13 cellular contexts compared by ENCODE assay signal in the genomic region with DNA sequence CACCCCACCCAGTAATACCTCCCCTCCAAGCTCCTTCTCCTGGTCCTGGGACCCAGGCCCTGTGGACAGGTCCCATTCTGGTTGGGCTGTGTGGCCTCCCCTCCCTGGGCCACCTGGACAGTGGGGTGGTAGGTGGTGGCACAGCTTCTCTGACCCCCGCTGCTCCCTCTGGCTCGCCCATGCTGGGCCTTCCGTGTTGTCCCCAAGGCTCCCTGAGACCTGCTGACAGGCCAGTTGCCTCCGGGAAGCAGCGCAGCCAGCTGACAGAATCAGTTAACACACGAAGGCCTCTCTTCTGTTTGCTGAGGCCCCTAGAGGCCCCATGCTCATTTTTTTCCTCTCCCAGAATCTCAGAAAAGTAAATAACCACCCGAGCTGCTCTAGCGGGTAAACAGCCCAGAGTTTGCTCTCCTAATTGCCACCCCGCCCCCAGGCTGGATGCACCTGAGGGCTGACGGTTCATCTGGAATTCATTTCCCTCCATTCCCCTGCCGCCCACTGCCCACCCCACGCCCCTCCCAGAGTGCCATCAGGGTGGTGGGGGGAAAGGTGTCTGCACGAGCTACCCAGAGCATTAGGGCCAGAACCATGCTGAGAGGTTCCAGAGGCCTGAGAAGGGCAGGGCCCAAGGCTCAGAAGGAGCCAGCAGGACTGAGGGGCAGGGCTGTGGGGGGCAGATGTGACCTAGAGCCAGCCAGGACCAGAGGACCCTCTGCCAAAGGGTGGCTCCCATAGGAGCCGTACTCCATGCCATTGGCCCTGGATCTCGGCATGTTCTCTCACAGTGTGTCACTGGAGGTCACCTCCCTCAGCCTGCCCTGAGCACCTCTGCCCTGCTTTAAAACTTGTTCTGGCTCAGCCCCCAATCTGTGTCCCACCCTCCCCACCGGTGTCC.
DNase-seq lines count a peak whose midpoint lies in the region; ATAC-seq and TF ChIP-seq lines count a peak whose summit lies in the region.
"Had no signal": no experiment of that assay in that cellular context is flagged by ENCODE, and none has a peak within 500 bp of the region (broad histone marks: within the 10 kb centered on the region; RNA-seq: fewer than 3 reads in every experiment).

No MANE protein-coding gene starts in this region.

- H3K9me3 ChIP-seq in WERI-Rb-1 (ENCODE audit: severe bottlenecking) (peaks cover 3% of the 10 kb centered on the region), left lung (no peaks in the 10 kb centered on the region)
- H3K9me3 ChIP-seq: ovary, thoracic aorta had no signal

- H3K4me1 Mint-ChIP-seq in osteocyte (ENCODE audit: unreplicated experiment) = peaks cover 4% of the 10 kb centered on the region

- no peak for TF ChIP-seq CTCF in WERI-Rb-1 (IDR thresholded peaks at IDR 0.05; ENCODE audit: low read depth, low read length)
- TF ChIP-seq CTCF in osteocyte (IDR thresholded peaks at IDR 0.05) = no peak
- no peak for TF ChIP-seq CTCF in left lung (IDR thresholded peaks at IDR 0.05)

- H3K36me3 ChIP-seq in WERI-Rb-1 = no peaks in the 10 kb centered on the region
- no peaks in the 10 kb centered on the region for H3K36me3 ChIP-seq in left lung
- H3K36me3 ChIP-seq: ovary, thoracic aorta had no signal

- no peak overlapping the region for H3K4me3 ChIP-seq in WERI-Rb-1 (ENCODE audit: low read depth, low read length)
- no peak overlapping the region for H3K4me3 ChIP-seq in left lung
- H3K4me3 ChIP-seq: ovary, thoracic aorta had no signal

- H3K9me3 Mint-ChIP-seq in osteocyte (ENCODE audit: unreplicated experiment) = peaks cover 6% of the 10 kb centered on the region
- H3K9me3 Mint-ChIP-seq: CD4-positive, alpha-beta memory T cell had no signal

- H3K27me3 ChIP-seq in WERI-Rb-1 (ENCODE audit: insufficient read depth, low read depth, severe bottlenecking) = no peaks in the 10 kb centered on the region
- H3K27me3 ChIP-seq in left lung = peaks cover 0 to 8% of the 10 kb centered on the region in 2 donors
- H3K27me3 ChIP-seq: ovary had no signal

- no peak overlapping the region for H3K27ac Mint-ChIP-seq in osteocyte (ENCODE audit: unreplicated experiment)
- H3K27ac Mint-ChIP-seq: CD4-positive, alpha-beta memory T cell; HFFc6 had no signal

- H3K27me3 Mint-ChIP-seq in osteocyte (ENCODE audit: unreplicated experiment) = peaks cover 20% of the 10 kb centered on the region

- ATAC-seq in HG03175 (IDR thresholded peaks at IDR 0.05; ENCODE audit: unreplicated experiment) (no peak), GM18511 (IDR thresholded peaks at IDR 0.05; ENCODE audit: unreplicated experiment) (no peak), left lung (no peak)

- H3K27ac ChIP-seq in WERI-Rb-1 (peak overlapping the region; percentile 30), left lung (no peak overlapping the region)
- H3K27ac ChIP-seq: ovary, thoracic aorta had no signal

- no peak overlapping the region for H3K4me3 Mint-ChIP-seq in osteocyte (ENCODE audit: unreplicated experiment)
- H3K4me3 Mint-ChIP-seq: CD4-positive, alpha-beta memory T cell; HFFc6 had no signal

- no peaks in the 10 kb centered on the region for H3K4me1 ChIP-seq in left lung

- intact Hi-C loops in left lung (cut with DNase I) = no loop called here

- H3K36me3 Mint-ChIP-seq in osteocyte (ENCODE audit: unreplicated experiment) = no peaks in the 10 kb centered on the region
- H3K36me3 Mint-ChIP-seq: CD4-positive, alpha-beta memory T cell had no signal

- DNase-seq in DMS79 (lab: John Stamatoyannopoulos, UW) (peak; percentile 56), NCI-H2081 (lab: John Stamatoyannopoulos, UW) (peak; percentile 95 to 97), WERI-Rb-1 (peak; percentile 58), osteocyte (ENCODE audit: extremely low spot score, unreplicated experiment) (peak; percentile 81), left lung (no peak), T-helper 1 cell (no peak)
- DNase-seq: CD4-positive, alpha-beta memory T cell; HFFc6; ovary; Right ventricle myocardium superior had no signal

Comparison
In these comparisons a context has a peak if more than half of its experiments do, and no peak if none do; other contexts are left out.
1. DNase-seq: peak in DMS79 (single experiment), NCI-H2081 (2 of 2), WERI-Rb-1 (single experiment) and osteocyte (single experiment); none in left lung (0 of 2) and T-helper 1 cell (0 of 5).